Comparison of ENCODE assay signal across 8 cellular contexts in the genomic region with DNA sequence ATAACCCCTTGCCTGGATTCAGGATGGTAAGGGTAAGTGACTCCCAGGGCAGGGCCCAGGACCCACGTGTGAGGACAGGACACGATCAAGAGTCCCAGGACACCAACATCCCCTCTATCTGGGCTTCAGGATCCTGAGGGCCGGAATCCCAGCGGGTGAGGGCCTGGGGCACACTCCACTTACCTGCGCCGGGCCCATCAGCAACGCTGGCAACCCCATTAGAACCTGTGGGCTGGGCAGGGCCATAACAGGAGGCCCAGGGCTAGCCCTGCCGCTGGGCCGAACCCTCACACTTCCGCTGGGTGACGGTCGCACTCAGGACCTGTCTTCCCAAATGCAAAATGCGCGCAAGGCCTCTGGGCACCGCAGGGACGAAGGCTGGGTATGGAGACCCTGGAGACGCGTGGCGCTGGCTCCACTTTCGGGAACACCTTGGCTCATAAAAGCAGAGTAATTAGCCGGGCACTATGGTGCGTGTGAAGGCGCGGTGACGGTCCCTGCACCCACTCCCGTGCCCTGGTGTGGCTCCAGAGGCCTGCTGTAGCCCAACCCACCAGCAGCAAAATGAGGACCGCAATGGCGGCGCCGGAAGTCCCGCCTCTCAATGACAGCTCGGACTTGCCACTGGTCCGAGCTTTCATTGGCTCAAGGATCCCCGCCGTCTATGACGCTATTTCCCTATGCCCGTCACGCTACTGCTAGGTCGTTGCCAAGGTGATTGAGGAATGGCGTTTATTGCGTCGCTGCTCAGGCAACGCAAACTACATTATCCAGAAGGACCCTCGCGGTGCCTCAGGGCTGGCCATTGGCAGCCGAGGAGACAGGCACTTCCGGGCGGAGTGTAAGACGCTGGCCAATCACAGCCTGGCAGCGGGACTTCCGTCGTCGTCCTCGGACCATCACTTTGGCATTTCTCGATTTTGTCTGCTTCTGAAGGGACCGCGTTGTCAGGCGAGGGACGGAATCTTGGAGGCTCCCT. TPM values are rescaled to one million over a fixed set of nuclear protein-coding genes. Genes with fewer than 3 reads are reported as not detected.
A peak's percentile ranks its signal among the peaks of the same experiment; 100 is the strongest.
DNase-seq lines count a peak whose midpoint lies in the region; ATAC-seq and TF ChIP-seq lines count a peak whose summit lies in the region.

A gene (minus strand): TSS at position 578 of the 979 bp plus-strand sequence. CDS start 332 bp downstream, at position 246.

- H3K27ac ChIP-seq in endodermal cell (ENCODE audit: low read depth, low read length), result no peak within 1 kb of the TSS

- H3K4me1 ChIP-seq in endodermal cell (ENCODE audit: control insufficient read depth, insufficient read depth, low read length) (no peaks in the 10 kb centered on the region), Caco-2 (no peaks in the 10 kb centered on the region)

- 16 to 26% methylated on average over 32 to 59 of the region's 59 CpGs for WGBS in endodermal cell (ENCODE audit: insufficient coverage in 1 of 2, insufficient read length in 1 of 2), 2 experiments

- H3K9ac ChIP-seq in endodermal cell (ENCODE audit: extremely low read depth, low read length, poor library complexity, severe bottlenecking), result peak within 1 kb of the TSS; percentile 50

- POLR2A ChIA-PET in Caco-2 (lab: Charles Lee), result no interaction called here

- H3K4me3 ChIP-seq in endodermal cell (ENCODE audit: low read length) (peak within 1 kb of the TSS; percentile 88), Caco-2 (ENCODE audit: low read depth, low read length) (no peak within 1 kb of the TSS)

- H3K27me3 Mint-ChIP-seq in endodermal cell (ENCODE audit: insufficient read depth) (peaks cover 58% of the 10 kb centered on the region), Caco-2 (ENCODE audit: insufficient read depth, unreplicated experiment) (no peaks in the 10 kb centered on the region)

- no peaks in the 10 kb centered on the region for H3K4me1 Mint-ChIP-seq in endodermal cell
- H3K4me1 Mint-ChIP-seq in Caco-2 (ENCODE audit: low read depth, unreplicated experiment), result no peaks in the 10 kb centered on the region

- H3K27me3 ChIP-seq in endodermal cell (ENCODE audit: control insufficient read depth, insufficient read depth, low read length, poor library complexity, severe bottlenecking) (peaks cover 27% of the 10 kb centered on the region), Caco-2 (replicated peaks; ENCODE audit: control insufficient read depth, insufficient read depth, low read length) (no peaks in the 10 kb centered on the region)

- H3K9me3 ChIP-seq in endodermal cell (ENCODE audit: control insufficient read depth, low read length), result peaks cover 58% of the 10 kb centered on the region
- H3K9me3 ChIP-seq in Caco-2, result no peaks in the 10 kb centered on the region

- H3K4me3 Mint-ChIP-seq in endodermal cell (peak within 1 kb of the TSS; percentile 59), Caco-2 (ENCODE audit: unreplicated experiment) (no peak within 1 kb of the TSS)

- intact Hi-C loops in Caco-2 (cut with micrococcal nuclease; ENCODE audit: unreplicated experiment), result no loop called here

- TF ChIP-seq CTCF in endodermal cell (conservative IDR thresholded peaks at IDR 0.05), result no peak
- no peak for TF ChIP-seq CTCF in Caco-2 (IDR thresholded peaks at IDR 0.05; ENCODE audit: insufficient read depth in 1 of 2, low read depth in 1 of 2, low read length in 1 of 2, severe bottlenecking in 1 of 2, unreplicated experiment in 1 of 2)

- H3K36me3 ChIP-seq in endodermal cell (ENCODE audit: control insufficient read depth, insufficient read depth, low read length), result peaks cover 22% of the 10 kb centered on the region
- H3K36me3 ChIP-seq in Caco-2 (ENCODE audit: control insufficient read depth, insufficient read depth, low read length), result no peaks in the 10 kb centered on the region

- no TSS peak for BruUV-seq in Caco-2 (replicated peaks; lab: Mats Ljungman, UMichigan)

- DNase-seq in NCI-H446 (lab: John Stamatoyannopoulos, UW) (peak; percentile 10 to 62), endodermal cell (peak; percentile 67), mesenteric fat pad (ENCODE audit: low spot score) (peak; percentile 96), Caco-2 (no peak)
- DNase-seq in activated CD8-positive, alpha-beta memory T cell treated with anti-CD3 and anti-CD28 coated beads, Interleukin-2, amount 50 U/mL, for 1 hour (ENCODE audit: extremely low read depth), result peak; percentile 92
- DNase-seq in stimulated activated CD8-positive, alpha-beta memory T cell treated with anti-CD3 and anti-CD28 coated beads, Interleukin-12 subunit alpha, Interleukin-12 subunit beta, amount 100 ng/mL, for 24 hours (ENCODE audit: extremely low read depth), result peak; percentile 86

- ATAC-seq in GM18508 (IDR thresholded peaks at IDR 0.05; ENCODE audit: insufficient read depth, unreplicated experiment), result peak; percentile 97
- peak; percentile 92 for ATAC-seq in HG02973 (IDR thresholded peaks at IDR 0.05; ENCODE audit: unreplicated experiment)

- CTCF ChIA-PET in Caco-2 (lab: Charles Lee), result no interaction called here

- peak within 1 kb of the TSS; percentile 44 for H3K27ac Mint-ChIP-seq in endodermal cell
- no peak within 1 kb of the TSS for H3K27ac Mint-ChIP-seq in Caco-2 (ENCODE audit: unreplicated experiment)

- peaks cover 37% of the 10 kb centered on the region for H3K36me3 Mint-ChIP-seq in endodermal cell (ENCODE audit: low read depth)
- H3K36me3 Mint-ChIP-seq in Caco-2 (ENCODE audit: insufficient read depth, unreplicated experiment), result no peaks in the 10 kb centered on the region

- peaks cover 79% of the 10 kb centered on the region for H3K9me3 Mint-ChIP-seq in endodermal cell
- H3K9me3 Mint-ChIP-seq in Caco-2 (ENCODE audit: unreplicated experiment), result no peaks in the 10 kb centered on the region

RNA-seq across cellular contexts. Expression of the gene that starts here (rescaled TPM):
- 1 to 10 TPM in 1 of 2 donors, under 1 TPM in 1; 0.71 to 1.2 TPM for total RNA-seq in endodermal cell
- 3.3 TPM for polyA plus RNA-seq in endodermal cell (2013, experiment 1 of 2)
- polyA plus RNA-seq in endodermal cell (2013, experiment 2 of 2), result 2.6 TPM
- total RNA-seq in mesenteric fat pad, result 4.0 TPM
- total RNA-seq in Caco-2 (2022), result not detected in 2 replicates

Comparison
In these comparisons a context has a peak if more than half of its experiments do, and no peak if none do; other contexts are left out.
1. DNase-seq: peak in NCI-H446 (2 of 2), activated CD8-positive, alpha-beta memory T cell treated with anti-CD3 and anti-CD28 coated beads, Interleukin-2, amount 50 U/mL, for 1 hour (single experiment), endodermal cell (single experiment), mesenteric fat pad (single experiment) and stimulated activated CD8-positive, alpha-beta memory T cell treated with anti-CD3 and anti-CD28 coated beads, Interleukin-12 subunit alpha, Interleukin-12 subunit beta, amount 100 ng/mL, for 24 hours (single experiment); none in Caco-2 (0 of 2).